ENCODE assay signal across 14 cellular contexts in genomic region chr3:31275038-31275562, GRCh38.
DNase-seq lines count a peak whose midpoint lies in the region; ATAC-seq and TF ChIP-seq lines count a peak whose summit lies in the region.
"Had no signal": no experiment of that assay in that cellular context is flagged by ENCODE, and none has a peak within 500 bp of the region (broad histone marks: within the 10 kb centered on the region; RNA-seq: fewer than 3 reads in every experiment).

No MANE protein-coding gene starts in this region.

- peak; percentile 75 for DNase-seq in AG20443 (ENCODE audit: low spot score)
- DNase-seq in PC-3: peak; percentile 79
- peak; percentile 63 to 86 for DNase-seq in fibroblast of lung (ENCODE audit: low read depth in 2 of 2)
- DNase-seq in osteoblast (ENCODE audit: insufficient read length, low spot score, missing footprints): no peak
- no peak for DNase-seq in islet precursor cell
- DNase-seq: activated gamma-delta T cell treated with Interleukin-2 at 50 U/mL for 16 hours, endodermal cell, NCI-H1694 had no signal

- peak; percentile 68 for ATAC-seq in PC-3
- ATAC-seq in HG03520 (IDR thresholded peaks at IDR 0.05; ENCODE audit: unreplicated experiment): no peak
- ATAC-seq in HG03139 (IDR thresholded peaks at IDR 0.05; ENCODE audit: unreplicated experiment): no peak
- no peak for ATAC-seq in GM21529 (IDR thresholded peaks at IDR 0.05; ENCODE audit: unreplicated experiment)

- H3K79me2 ChIP-seq in PC-3 (ENCODE audit: low read length) (no peaks in the 10 kb centered on the region), fibroblast of lung (ENCODE audit: control insufficient read depth, insufficient read depth, low read length) (no peaks in the 10 kb centered on the region), osteoblast (ENCODE audit: insufficient read depth, low read length) (no peaks in the 10 kb centered on the region)

- H3K4me2 ChIP-seq in PC-3 (ENCODE audit: low read length) (peak overlapping the region; percentile 68), fibroblast of lung (ENCODE audit: extremely low read depth, insufficient read depth, low read length) (peak overlapping the region; percentile 4), osteoblast (ENCODE audit: insufficient read depth, low read length) (peak overlapping the region; percentile 11)

- H3K36me3 ChIP-seq in PC-3 (ENCODE audit: low read depth, low read length): no peaks in the 10 kb centered on the region
- H3K36me3 ChIP-seq in fibroblast of lung (ENCODE audit: control insufficient read depth, insufficient read depth, low read length): no peaks in the 10 kb centered on the region
- no peaks in the 10 kb centered on the region for H3K36me3 ChIP-seq in osteoblast (ENCODE audit: insufficient read depth, low read length)

- peaks cover 34% of the 10 kb centered on the region for H3K4me1 ChIP-seq in PC-3 (ENCODE audit: insufficient read depth, low read length)
- peaks cover 3% of the 10 kb centered on the region for H3K4me1 ChIP-seq in fibroblast of lung (ENCODE audit: control insufficient read depth, extremely low read depth, insufficient read depth, low read length)
- H3K4me1 ChIP-seq in osteoblast (ENCODE audit: insufficient read depth, low read length): peaks cover 31% of the 10 kb centered on the region

- no peaks in the 10 kb centered on the region for H4K20me1 ChIP-seq in PC-3 (ENCODE audit: low read length)
- no peaks in the 10 kb centered on the region for H4K20me1 ChIP-seq in fibroblast of lung (ENCODE audit: control insufficient read depth, extremely low read depth, insufficient read depth, low read length)
- H4K20me1 ChIP-seq in osteoblast (ENCODE audit: insufficient read depth, low read length): no peaks in the 10 kb centered on the region

- CTCF ChIA-PET in PC-3 (lab: Charles Lee): no interaction called here

- H2AFZ ChIP-seq in PC-3 (ENCODE audit: low read length): peak overlapping the region; percentile 52
- H2AFZ ChIP-seq in fibroblast of lung (ENCODE audit: low read length): no peak overlapping the region
- H2AFZ ChIP-seq in osteoblast (ENCODE audit: low read length): no peak overlapping the region

- H3K9me2 ChIP-seq in PC-3 (replicated peaks; ENCODE audit: low read length): no peaks in the 10 kb centered on the region

- POLR2A ChIA-PET in PC-3 (lab: Charles Lee; ENCODE audit: unreplicated experiment): interaction anchor here (0.6 to 0.7 kb wide), 2 partner anchors 256 to 368 kb away, joined by 3 read pairs; no protein-coding TSS in a partner anchor

- peak overlapping the region; percentile 15; the same call in 1 of the 2 replicates for H3K9ac ChIP-seq in PC-3 (ENCODE audit: low read length)
- no peak overlapping the region for H3K9ac ChIP-seq in fibroblast of lung (ENCODE audit: insufficient read depth, low read length)

- peaks cover 5% of the 10 kb centered on the region for H3F3A ChIP-seq in PC-3 (ENCODE audit: low read length, unreplicated experiment)

- intact Hi-C loops in PC-3 (cut with micrococcal nuclease): loop anchor here (5.0 kb wide), 1 partner anchor 102 kb away; no protein-coding TSS in a partner anchor

- H3K27me3 ChIP-seq in PC-3 (ENCODE audit: low read length) (no peaks in the 10 kb centered on the region), fibroblast of lung (ENCODE audit: control insufficient read depth, insufficient read depth, low read length) (no peaks in the 10 kb centered on the region), osteoblast (ENCODE audit: insufficient read depth, low read length) (peaks cover under 1% of the 10 kb centered on the region)

- peak overlapping the region; percentile 81 for H3K27ac ChIP-seq in PC-3 (ENCODE audit: low read length)
- no peak overlapping the region for H3K27ac ChIP-seq in fibroblast of lung (ENCODE audit: insufficient read depth, low read length)
- peak overlapping the region; percentile 51 for H3K27ac ChIP-seq in osteoblast (ENCODE audit: low read depth, low read length)
- H3K27ac ChIP-seq: HL-60, VCaP had no signal

- TF ChIP-seq CTCF in PC-3 (conservative IDR thresholded peaks at IDR 0.05; ENCODE audit: low read depth, low read length): no peak
- no peak for TF ChIP-seq CTCF in fibroblast of lung (conservative IDR thresholded peaks at IDR 0.05 in 1 of 2, IDR thresholded peaks at IDR 0.05 in 1 of 2; ENCODE audit: low read depth in 1 of 2, low read length in 2 of 2)
- TF ChIP-seq CTCF in osteoblast (IDR thresholded peaks at IDR 0.05; ENCODE audit: extremely low read depth, low read depth, low read length): no peak

- no TSS peak for BruUV-seq in PC-3 (replicated peaks; lab: Mats Ljungman, UMichigan)

- H3K4me3 ChIP-seq in PC-3 (ENCODE audit: low read length): peak overlapping the region; percentile 15; the same call in 1 of the 2 replicates
- H3K4me3 ChIP-seq in fibroblast of lung (replicated peaks in 1 of 4; ENCODE audit: control extremely low read depth in 1 of 4, insufficient read depth in 1 of 4, low read depth in 3 of 4, low read length in 4 of 4): no peak overlapping the region
- H3K4me3 ChIP-seq in osteoblast (ENCODE audit: insufficient read depth, low read length): no peak overlapping the region
- H3K4me3 ChIP-seq: skin epidermis had no signal

- H3K9me3 ChIP-seq in PC-3 (ENCODE audit: low read length) (no peaks in the 10 kb centered on the region), fibroblast of lung (ENCODE audit: control insufficient read depth, insufficient read depth, low read depth, low read length) (no peaks in the 10 kb centered on the region), osteoblast (ENCODE audit: low read depth, low read length) (no peaks in the 10 kb centered on the region)

Comparison
In these comparisons a context has a peak if more than half of its experiments do, and no peak if none do; other contexts are left out.
1. DNase-seq: peak in AG20443 (single experiment), PC-3 (single experiment) and fibroblast of lung (2 of 2); none in osteoblast (single experiment) and islet precursor cell (single experiment).
2. H3K4me2 ChIP-seq: peak in every context shown above with its lines; median percentile 68 in PC-3; 11 in osteoblast; 4 in fibroblast of lung.